In the genomic region with DNA sequence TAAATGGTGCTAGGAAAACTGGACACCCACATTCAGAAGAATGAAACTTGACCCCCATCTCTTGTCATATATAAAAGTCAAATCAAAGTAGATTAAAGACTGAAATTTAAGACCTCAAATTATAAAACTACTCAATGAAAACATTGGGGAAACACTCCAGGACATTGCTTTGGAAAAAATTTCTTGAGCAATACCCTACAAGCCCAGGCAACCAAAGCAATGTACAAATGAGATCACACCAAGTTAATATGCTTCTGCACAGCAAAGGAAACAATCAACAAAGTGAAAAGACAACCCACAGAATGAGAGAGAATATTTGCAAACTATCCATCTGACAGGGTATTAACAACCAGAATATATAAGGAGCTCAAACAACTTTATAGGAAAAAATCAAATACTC, we compare ENCODE assay signal across 40 cellular contexts.
"Had no signal": no experiment of that assay in that cellular context is flagged by ENCODE, and none has a peak within 500 bp of the region (broad histone marks: within the 10 kb centered on the region; RNA-seq: fewer than 3 reads in every experiment).

No MANE protein-coding gene starts in this region.

- H3K27me3 Mint-ChIP-seq: activated naive CD4-positive, alpha-beta T cell treated with anti-CD3 and anti-CD28 coated beads, Interleukin-2, amount 10 ng/mL, durations not matched to agents 7 days and 5 days; activated naive CD4-positive, alpha-beta T cell treated with anti-CD3 and anti-CD28 coated beads, Interleukin-2, amount 50 U/mL, for 24 hours; activated naive CD8-positive, alpha-beta T cell; activated naive CD8-positive, alpha-beta T cell treated with anti-CD3 and anti-CD28 coated beads for 36 hours; activated naive CD8-positive, alpha-beta T cell treated with anti-CD3 and anti-CD28 coated beads, Interleukin-2, amount 10 ng/mL, durations not matched to agents 7 days and 5 days; activated T-cell treated with anti-CD3 and anti-CD28 coated beads, Interleukin-2, amount 50 U/mL, for 24 hours; activated T-helper 17 cell treated with anti-CD3 and anti-CD28 coated beads, Interleukin-2, amount 50 U/mL, for 72 hours; central memory CD8-positive, alpha-beta T cell had no signal

- H3K36me3 Mint-ChIP-seq: activated naive CD4-positive, alpha-beta T cell treated with anti-CD3 and anti-CD28 coated beads, Interleukin-2, amount 10 ng/mL, durations not matched to agents 7 days and 5 days; activated naive CD4-positive, alpha-beta T cell treated with anti-CD3 and anti-CD28 coated beads, Interleukin-2, amount 50 U/mL, for 24 hours; activated naive CD4-positive, alpha-beta T cell treated with anti-CD3 and anti-CD28 coated beads, Interleukin-2, amount 50 U/mL, for 72 hours; activated naive CD8-positive, alpha-beta T cell; activated naive CD8-positive, alpha-beta T cell treated with anti-CD3 and anti-CD28 coated beads for 36 hours; activated naive CD8-positive, alpha-beta T cell treated with anti-CD3 and anti-CD28 coated beads, Interleukin-2, amount 10 ng/mL, durations not matched to agents 7 days and 5 days had no signal

- H3K4me3 ChIP-seq: adrenal gland, ascending aorta, body of pancreas, breast epithelium, cardiac muscle cell had no signal

- H3K9me3 ChIP-seq: body of pancreas had no signal

- H3K36me3 ChIP-seq: adrenal gland, ascending aorta, brain microvascular endothelial cell, breast epithelium, cardiac muscle cell had no signal

- H3K4me1 ChIP-seq: adrenal gland, ascending aorta, body of pancreas, breast epithelium had no signal

- H3K4me3 Mint-ChIP-seq: activated naive CD4-positive, alpha-beta T cell treated with anti-CD3 and anti-CD28 coated beads for 36 hours; activated naive CD4-positive, alpha-beta T cell treated with anti-CD3 and anti-CD28 coated beads, Interleukin-2, amount 10 ng/mL, durations not matched to agents 7 days and 5 days; activated naive CD4-positive, alpha-beta T cell treated with anti-CD3 and anti-CD28 coated beads, Interleukin-2, amount 50 U/mL, for 24 hours; activated naive CD8-positive, alpha-beta T cell; activated naive CD8-positive, alpha-beta T cell treated with anti-CD3 and anti-CD28 coated beads for 36 hours; activated naive CD8-positive, alpha-beta T cell treated with anti-CD3 and anti-CD28 coated beads, Interleukin-2, amount 10 ng/mL, durations not matched to agents 7 days and 5 days; activated naive CD8-positive, alpha-beta T cell treated with anti-CD3 and anti-CD28 coated beads, Interleukin-2, amount 50 U/mL, for 24 hours; activated T-cell treated with anti-CD3 and anti-CD28 coated beads, Interleukin-2, amount 50 U/mL, for 24 hours; activated T-cell treated with anti-CD3 and anti-CD28 coated beads, Interleukin-2, amount 50 U/mL, for 4 hours; activated T-cell treated with anti-CD3 and anti-CD28 coated beads, Interleukin-2, amount 50 U/mL, for 72 hours; activated T-helper 1 cell treated with anti-CD3 and anti-CD28 coated beads, Interleukin-12 subunit alpha, Interleukin-12 subunit beta, Interleukin-2, Interleukin-4 antibody, amounts not matched to agents 30 ng/mL and 10 ng/mL and 1 ng/mL, durations not matched to agents 14 hours and 24 hours and 36 hours; activated T-helper 17 cell treated with anti-CD3 and anti-CD28 coated beads, Interleukin-2, amount 50 U/mL, for 72 hours; brain; central memory CD8-positive, alpha-beta T cell had no signal

- H3K4me1 Mint-ChIP-seq: activated naive CD4-positive, alpha-beta T cell treated with anti-CD3 and anti-CD28 coated beads, Interleukin-2, amount 10 ng/mL, durations not matched to agents 7 days and 5 days; activated naive CD4-positive, alpha-beta T cell treated with anti-CD3 and anti-CD28 coated beads, Interleukin-2, amount 50 U/mL, for 24 hours; activated naive CD8-positive, alpha-beta T cell treated with anti-CD3 and anti-CD28 coated beads for 36 hours; activated naive CD8-positive, alpha-beta T cell treated with anti-CD3 and anti-CD28 coated beads, Interleukin-2, amount 10 ng/mL, durations not matched to agents 7 days and 5 days; activated naive CD8-positive, alpha-beta T cell treated with anti-CD3 and anti-CD28 coated beads, Interleukin-2, amount 50 U/mL, for 24 hours; activated T-helper 17 cell treated with anti-CD3 and anti-CD28 coated beads, Interleukin-2, amount 50 U/mL, for 72 hours; central memory CD8-positive, alpha-beta T cell had no signal

- H3K27me3 ChIP-seq: adrenal gland, ascending aorta, body of pancreas, brain microvascular endothelial cell, breast epithelium, cardiac muscle cell had no signal

- DNase-seq: activated effector memory CD4-positive, alpha-beta T cell treated with anti-CD3 and anti-CD28 coated beads, Interleukin-2, amount 50 U/mL, for 16 hours; activated effector memory CD4-positive, alpha-beta T cell treated with Interleukin-2 at 50 U/mL for 16 hours; activated gamma-delta T cell; activated gamma-delta T cell treated with Interleukin-2 at 50 U/mL for 16 hours; activated naive CD4-positive, alpha-beta T cell; activated naive CD4-positive, alpha-beta T cell treated with anti-CD3 and anti-CD28 coated beads for 36 hours; activated naive CD4-positive, alpha-beta T cell treated with anti-CD3 and anti-CD28 coated beads, Interleukin-2, amount 10 ng/mL, durations not matched to agents 7 days and 5 days; activated naive CD4-positive, alpha-beta T cell treated with anti-CD3 and anti-CD28 coated beads, Interleukin-2, amount 50 U/mL, for 16 hours; activated naive CD4-positive, alpha-beta T cell treated with Interleukin-2 at 50 U/mL for 16 hours; activated naive CD8-positive, alpha-beta T cell treated with anti-CD3 and anti-CD28 coated beads for 36 hours; activated naive CD8-positive, alpha-beta T cell treated with anti-CD3 and anti-CD28 coated beads, Interleukin-2, amount 10 ng/mL, durations not matched to agents 7 days and 5 days; activated naive CD8-positive, alpha-beta T cell treated with anti-CD3 and anti-CD28 coated beads, Interleukin-2, amount 50 U/mL, for 24 hours; activated T-cell treated with anti-CD3 and anti-CD28 coated beads for 4 hours; activated T-cell treated with anti-CD3 and anti-CD28 coated beads, Interleukin-2, amount 50 U/mL, for 1 hour; activated T-cell treated with anti-CD3 and anti-CD28 coated beads, Interleukin-2, amount 50 U/mL, for 24 hours; activated T-cell treated with anti-CD3 and anti-CD28 coated beads, Interleukin-2, amount 50 U/mL, for 4 hours; activated T-cell treated with anti-CD3 and anti-CD28 coated beads, Interleukin-2, amount 50 U/mL, for 48 hours; activated T-cell treated with anti-CD3 and anti-CD28 coated beads, Interleukin-2, amount 50 U/mL, for 72 hours; adrenal gland; amniotic stem cell; amygdala; anterior cingulate cortex; aorta; body of pancreas; brain microvascular endothelial cell; caudate nucleus; central memory CD4-positive, alpha-beta T cell; cerebellar nuclear complex had no signal

- H3K27ac ChIP-seq: adrenal gland, ascending aorta, body of pancreas, brain microvascular endothelial cell, breast epithelium, cardiac muscle cell had no signal

- FAIRE-seq: astrocyte had no signal

- H3K27ac Mint-ChIP-seq: activated naive CD4-positive, alpha-beta T cell treated with anti-CD3 and anti-CD28 coated beads for 36 hours; activated naive CD4-positive, alpha-beta T cell treated with anti-CD3 and anti-CD28 coated beads, Interleukin-2, amount 10 ng/mL, durations not matched to agents 7 days and 5 days; activated naive CD4-positive, alpha-beta T cell treated with anti-CD3 and anti-CD28 coated beads, Interleukin-2, amount 50 U/mL, for 24 hours; activated naive CD4-positive, alpha-beta T cell treated with anti-CD3 and anti-CD28 coated beads, Interleukin-2, amount 50 U/mL, for 72 hours; activated naive CD8-positive, alpha-beta T cell; activated naive CD8-positive, alpha-beta T cell treated with anti-CD3 and anti-CD28 coated beads for 36 hours; activated naive CD8-positive, alpha-beta T cell treated with anti-CD3 and anti-CD28 coated beads, Interleukin-2, amount 10 ng/mL, durations not matched to agents 7 days and 5 days; activated naive CD8-positive, alpha-beta T cell treated with anti-CD3 and anti-CD28 coated beads, Interleukin-2, amount 50 U/mL, for 24 hours; activated T-cell treated with anti-CD3 and anti-CD28 coated beads, Interleukin-2, amount 50 U/mL, for 24 hours; activated T-cell treated with anti-CD3 and anti-CD28 coated beads, Interleukin-2, amount 50 U/mL, for 72 hours; activated T-helper 1 cell treated with anti-CD3 and anti-CD28 coated beads, Interleukin-12 subunit alpha, Interleukin-12 subunit beta, Interleukin-2, Interleukin-4 antibody, amounts not matched to agents 30 ng/mL and 10 ng/mL and 1 ng/mL, durations not matched to agents 14 hours and 24 hours and 36 hours; activated T-helper 17 cell treated with anti-CD3 and anti-CD28 coated beads, Interleukin-2, amount 50 U/mL, for 72 hours; activated T-helper 2 cell treated with anti-CD3 and anti-CD28 coated beads, Interferon-gamma antibody, Interleukin-2, Interleukin-4, amounts not matched to agents 10 μg/mL and 5 μg/mL and 100 μg/mL, durations not matched to agents 14 hours and 24 hours and 36 hours; brain had no signal
